In genomic region chr14:69088523-69089445, GRCh38 we compare ENCODE assay signal across 15 cellular contexts.
A peak's percentile ranks its signal among the peaks of the same experiment; 100 is the strongest.
DNase-seq lines count a peak whose midpoint lies in the region; ATAC-seq and TF ChIP-seq lines count a peak whose summit lies in the region.
"Had no signal": no experiment of that assay in that cellular context is flagged by ENCODE, and none has a peak within 500 bp of the region (broad histone marks: within the 10 kb centered on the region; RNA-seq: fewer than 3 reads in every experiment).

No MANE protein-coding gene starts in this region.

- no peaks in the 10 kb centered on the region for H3K79me2 ChIP-seq in ACC112 (ENCODE audit: control insufficient read depth, insufficient read depth, low read length, unreplicated experiment)

- whole genome bisulfite sequencing in esophagus squamous epithelium, 2 donors, result 42 to 52% methylated on average over 3 of the region's 3 CpGs

- no peak for TF ChIP-seq POLR2A in esophagus squamous epithelium (IDR thresholded peaks at IDR 0.05)

- 0 out of 2 replicates have a peak overlapping the region, but pooled peaks have one; percentile 2 for H3K27ac ChIP-seq in ACC112 (ENCODE audit: low read depth, low read length)
- peak overlapping the region; percentile 65 for H3K27ac ChIP-seq in RWPE2 (ENCODE audit: poor library complexity, severe bottlenecking)
- peak overlapping the region; percentile 49 to 76 (median 63) for H3K27ac ChIP-seq in esophagus squamous epithelium
- H3K27ac ChIP-seq: tibial nerve, VCaP had no signal

- in situ Hi-C loops in GM13977 (cut with MboI; ENCODE audit: low pct_unique_long_range_greater_than_20kb, low sequenced_read_pairs, unreplicated experiment), result loop anchor here (25.0 kb wide), 1 partner anchor 176 kb away; no protein-coding TSS in a partner anchor

- DNase-seq in RWPE2 (ENCODE audit: low spot score) (no peak), esophagus squamous epithelium (lab: John Stamatoyannopoulos, UW) (no peak), omental fat pad (ENCODE audit: low spot score) (no peak), pons (ENCODE audit: low spot score) (no peak), GM13977 (ENCODE audit: low spot score) (no peak)
- DNase-seq: activated T-cell treated with anti-CD3 and anti-CD28 coated beads, Interleukin-2, amount 50 U/mL, for 72 hours; GOT3; NCI-H2081; stimulated activated CD4-positive, alpha-beta T cell treated with anti-CD3 and anti-CD28 coated beads, Interleukin-4, amount 100 ng/mL, for 24 hours had no signal

- H3K4me1 ChIP-seq in ACC112 (ENCODE audit: control insufficient read depth, insufficient read depth, low read length, unreplicated experiment) (peaks cover 20% of the 10 kb centered on the region), RWPE2 (ENCODE audit: insufficient read depth, poor library complexity, severe bottlenecking) (peaks cover 32% of the 10 kb centered on the region), esophagus squamous epithelium (peaks cover 8 to 40% (median 11%) of the 10 kb centered on the region in 3 donors)

- H3K27me3 ChIP-seq in ACC112 (ENCODE audit: insufficient read depth, low read length), result no peaks in the 10 kb centered on the region
- no peaks in the 10 kb centered on the region for H3K27me3 ChIP-seq in RWPE2 (ENCODE audit: insufficient read depth, poor library complexity, severe bottlenecking)
- H3K27me3 ChIP-seq in esophagus squamous epithelium, result no peaks in the 10 kb centered on the region
- H3K27me3 ChIP-seq: tibial nerve had no signal

- no peak for TF ChIP-seq CTCF in RWPE2 (IDR thresholded peaks at IDR 0.05; ENCODE audit: poor library complexity, severe bottlenecking)
- no peak for TF ChIP-seq CTCF in esophagus squamous epithelium (IDR thresholded peaks at IDR 0.05)
- TF ChIP-seq CTCF in omental fat pad (IDR thresholded peaks at IDR 0.05), result no peak
- no peak for TF ChIP-seq CTCF in GM13977 (IDR thresholded peaks at IDR 0.05; ENCODE audit: extremely low read depth, insufficient read depth, missing control alignments)

- intact Hi-C loops in esophagus squamous epithelium (cut with DNase I), result no loop called here

- H3K9me3 ChIP-seq in RWPE2 (ENCODE audit: severe bottlenecking) (no peaks in the 10 kb centered on the region), esophagus squamous epithelium (no peaks in the 10 kb centered on the region)
- H3K9me3 ChIP-seq: tibial nerve had no signal

- no peak overlapping the region for H2AFZ ChIP-seq in ACC112 (ENCODE audit: low read length, unreplicated experiment)

- ATAC-seq in RWPE2 (ENCODE audit: low read depth), result peak; percentile 81
- ATAC-seq in omental fat pad (ENCODE audit: low FRiP score), result peak; percentile 30
- ATAC-seq in HG03135 (IDR thresholded peaks at IDR 0.05; ENCODE audit: unreplicated experiment), result no peak
- ATAC-seq in GM19455 (IDR thresholded peaks at IDR 0.05; ENCODE audit: unreplicated experiment), result no peak
- ATAC-seq: activated T-cell treated with anti-CD3 and anti-CD28 coated beads, Interleukin-2, amount 50 U/mL, for 72 hours; HepG2 had no signal

- peaks cover 22% of the 10 kb centered on the region for H3K36me3 ChIP-seq in ACC112 (ENCODE audit: insufficient read depth, low read length)
- peaks cover 65% of the 10 kb centered on the region for H3K36me3 ChIP-seq in RWPE2 (ENCODE audit: low read depth)
- H3K36me3 ChIP-seq in esophagus squamous epithelium, result peaks cover 0 to 84% (median 0%) of the 10 kb centered on the region in 3 donors

- H3K4me3 ChIP-seq in ACC112 (ENCODE audit: low read depth, low read length) (no peak overlapping the region), RWPE2 (ENCODE audit: severe bottlenecking) (no peak overlapping the region), esophagus squamous epithelium (no peak overlapping the region)
- H3K4me3 ChIP-seq: tibial nerve had no signal

Comparison
In these comparisons a context has a peak if more than half of its experiments do, and no peak if none do; other contexts are left out.
1. H3K27ac ChIP-seq: peak in every context shown above with its lines; median percentile 65 in RWPE2; 63 in esophagus squamous epithelium; 2 in ACC112.
2. ATAC-seq: peak in RWPE2 (single experiment) and omental fat pad (single experiment); none in HG03135 (single experiment) and GM19455 (single experiment).